1 cellular context compared by ENCODE assay signal in genomic region chr13:52606795-52607194, GRCh38.
TF ChIP-seq lines count a peak whose summit lies in the region.

No MANE protein-coding gene starts in this region.

TF ChIP-seq in HepG2, 621 proteins besides CTCF, POLR2A, EP300 and RAD21 (continued from another document):
- TF ChIP-seq ZNF12 (CRISPR knock-in tag; IDR thresholded peaks at IDR 0.05): peak; percentile 61; the same call in 1 of the 2 replicates
